Comparison of ENCODE assay signal across 21 cellular contexts in the genomic region with DNA sequence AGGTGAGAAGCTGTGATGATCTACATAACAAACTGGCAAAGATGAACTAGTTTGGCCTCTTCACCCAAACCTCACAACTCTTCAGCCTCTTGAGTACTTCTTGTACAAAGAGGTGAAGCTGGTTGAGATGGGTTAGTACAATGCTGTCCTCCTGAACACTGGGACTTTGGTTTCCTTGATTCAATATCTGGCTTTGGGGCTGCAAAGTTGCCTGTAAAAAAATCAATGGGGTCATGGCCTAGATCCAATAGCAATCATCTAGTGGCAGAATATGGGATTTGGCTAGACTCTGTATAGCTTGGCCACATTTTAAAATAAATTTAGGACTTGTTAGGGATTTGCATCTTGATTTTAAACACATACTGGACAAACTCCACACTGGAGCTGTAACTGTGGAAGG.
"Had no signal": no experiment of that assay in that cellular context is flagged by ENCODE, and none has a peak within 500 bp of the region (broad histone marks: within the 10 kb centered on the region; RNA-seq: fewer than 3 reads in every experiment).

No MANE protein-coding gene starts in this region.

- H3K4me1 Mint-ChIP-seq: naive thymus-derived CD8-positive, alpha-beta T cell; stimulated activated naive B cell treated with anti-CD40 and anti-IgM and Interleukin-4, amounts not matched to agents 10 μg/mL and 1 μg/mL and 100 μg/mL, for 72 hours; stimulated activated naive CD8-positive, alpha-beta T cell treated with anti-CD3 and anti-CD28 coated beads, Interleukin-15, amount 100 ng/mL, for 72 hours had no signal

- H3K4me3 ChIP-seq: colonic mucosa, esophagus squamous epithelium, gastroesophageal sphincter, left lung, mucosa of descending colon, psoas muscle, sigmoid colon, skin epidermis, thoracic aorta, transverse colon had no signal

- H3K36me3 ChIP-seq: colonic mucosa, esophagus squamous epithelium, gastroesophageal sphincter, left lung, neutrophil, sigmoid colon, thoracic aorta, transverse colon had no signal

- H3K27me3 ChIP-seq: colonic mucosa, esophagus squamous epithelium, gastroesophageal sphincter, left lung, neutrophil, sigmoid colon, transverse colon had no signal

- DNase-seq: colonic mucosa; dermis blood vessel endothelial cell; esophagus squamous epithelium; foreskin fibroblast; glutamatergic neuron; islet precursor cell; left lung; mucosa of descending colon; naive thymus-derived CD8-positive, alpha-beta T cell; psoas muscle; retina; sigmoid colon; stimulated activated CD4-positive, alpha-beta T cell treated with anti-CD3 and anti-CD28 coated beads, Interleukin-2, amount 100 ng/mL, for 24 hours; stimulated activated CD4-positive, alpha-beta T cell treated with anti-CD3 and anti-CD28 coated beads, Interleukin-4, amount 100 ng/mL, for 4 hours; stimulated activated naive B cell treated with anti-CD40 and anti-IgM and Interleukin-4, amounts not matched to agents 10 μg/mL and 1 μg/mL and 100 μg/mL, for 72 hours; stimulated activated naive CD8-positive, alpha-beta T cell treated with anti-CD3 and anti-CD28 coated beads, Interleukin-15, amount 100 ng/mL, for 72 hours; transverse colon had no signal

- ATAC-seq: mucosa of descending colon; naive thymus-derived CD8-positive, alpha-beta T cell; stimulated activated naive B cell treated with anti-CD40 and anti-IgM and Interleukin-4, amounts not matched to agents 10 μg/mL and 1 μg/mL and 100 μg/mL, for 72 hours; stimulated activated naive CD8-positive, alpha-beta T cell treated with anti-CD3 and anti-CD28 coated beads, Interleukin-15, amount 100 ng/mL, for 72 hours had no signal

- H3K27me3 Mint-ChIP-seq: naive thymus-derived CD8-positive, alpha-beta T cell; stimulated activated naive B cell treated with anti-CD40 and anti-IgM and Interleukin-4, amounts not matched to agents 10 μg/mL and 1 μg/mL and 100 μg/mL, for 72 hours; stimulated activated naive CD8-positive, alpha-beta T cell treated with anti-CD3 and anti-CD28 coated beads, Interleukin-15, amount 100 ng/mL, for 72 hours had no signal

- H3K36me3 Mint-ChIP-seq: stimulated activated naive B cell treated with anti-CD40 and anti-IgM and Interleukin-4, amounts not matched to agents 10 μg/mL and 1 μg/mL and 100 μg/mL, for 72 hours had no signal

- H3K4me3 Mint-ChIP-seq: naive thymus-derived CD8-positive, alpha-beta T cell; stimulated activated naive B cell treated with anti-CD40 and anti-IgM and Interleukin-4, amounts not matched to agents 10 μg/mL and 1 μg/mL and 100 μg/mL, for 72 hours; stimulated activated naive CD8-positive, alpha-beta T cell treated with anti-CD3 and anti-CD28 coated beads, Interleukin-15, amount 100 ng/mL, for 72 hours had no signal

- H3K27ac ChIP-seq: colonic mucosa, neutrophil, psoas muscle, thoracic aorta had no signal

- H3K4me1 ChIP-seq: colonic mucosa, esophagus squamous epithelium, gastroesophageal sphincter, left lung, psoas muscle, sigmoid colon, transverse colon had no signal

- H3K27ac Mint-ChIP-seq: stimulated activated naive B cell treated with anti-CD40 and anti-IgM and Interleukin-4, amounts not matched to agents 10 μg/mL and 1 μg/mL and 100 μg/mL, for 72 hours; stimulated activated naive CD8-positive, alpha-beta T cell treated with anti-CD3 and anti-CD28 coated beads, Interleukin-15, amount 100 ng/mL, for 72 hours had no signal

- H3K9me3 ChIP-seq: colonic mucosa, esophagus squamous epithelium, gastroesophageal sphincter, neutrophil, psoas muscle, sigmoid colon, thoracic aorta, transverse colon had no signal
